In genomic region chr16:9225527-9226316, GRCh38 we compare ENCODE assay signal across 1 cellular context.
TF ChIP-seq lines count a peak whose summit lies in the region.

No MANE protein-coding gene starts in this region.

TF ChIP-seq in Ishikawa, 13 proteins besides CTCF, POLR2A, EP300 and RAD21 (continued from another document):
- TF ChIP-seq MAX (IDR thresholded peaks at IDR 0.05) = no peak
- TF ChIP-seq FOXM1 (IDR thresholded peaks at IDR 0.05; ENCODE audit: borderline replicate concordance, low read depth) = no peak
- TF ChIP-seq USF1 (IDR thresholded peaks at IDR 0.05) = no peak
- no peak for TF ChIP-seq NFIC (IDR thresholded peaks at IDR 0.05)
- TF ChIP-seq TEAD4 (IDR thresholded peaks at IDR 0.05) = no peak
